Comparison of ENCODE assay signal across 8 cellular contexts in the genomic region with DNA sequence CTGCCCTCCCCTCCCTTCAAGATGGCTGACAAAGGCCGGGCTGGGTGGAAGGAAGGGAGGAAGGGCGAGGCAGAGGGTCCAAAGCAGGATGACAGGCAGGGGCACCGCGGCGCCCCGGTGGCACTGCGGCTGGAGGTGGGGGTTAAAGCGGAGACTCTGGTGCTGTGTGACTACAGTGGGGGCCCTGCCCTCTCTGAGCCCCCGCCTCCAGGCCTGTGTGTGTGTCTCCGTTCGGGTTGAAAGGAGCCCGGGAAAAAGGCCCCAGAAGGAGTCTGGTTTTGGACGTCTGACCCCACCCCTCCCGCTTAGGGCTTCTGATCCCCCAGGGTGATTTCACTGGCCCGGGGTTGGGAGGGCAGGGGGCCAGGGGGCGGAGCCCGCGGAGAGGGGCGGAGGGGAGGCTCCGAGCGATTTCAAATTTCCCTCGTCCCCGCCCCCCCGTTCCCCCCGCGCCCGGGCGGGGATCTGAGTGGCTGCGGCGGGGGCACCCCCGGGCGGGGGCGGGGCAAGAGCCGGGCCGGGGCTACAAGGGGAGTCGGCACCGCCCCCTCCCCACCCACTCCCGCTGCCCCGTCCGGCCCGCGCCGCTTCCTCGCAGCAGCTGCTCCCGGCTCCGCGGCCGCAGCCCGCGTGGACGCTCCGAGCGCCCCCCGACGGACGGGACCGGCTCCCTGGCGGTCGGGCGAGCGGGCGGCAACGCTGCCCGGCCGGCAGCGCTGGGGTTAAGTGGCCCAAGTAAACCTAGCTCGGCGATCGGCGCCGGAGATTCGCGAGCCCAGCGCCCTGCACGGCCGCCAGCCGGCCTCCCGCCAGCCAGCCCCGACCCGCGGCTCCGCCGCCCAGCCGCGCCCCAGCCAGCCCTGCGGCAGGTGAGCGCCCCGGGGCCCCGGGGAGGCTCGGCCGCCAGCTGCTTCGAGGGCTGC. TPM values are rescaled to one million over a fixed set of nuclear protein-coding genes. Genes with fewer than 3 reads are reported as not detected.
DNase-seq lines count a peak whose midpoint lies in the region; ATAC-seq and TF ChIP-seq lines count a peak whose summit lies in the region.

Gene DNMT3B (plus strand): TSS at position 555 of the 923 bp plus-strand sequence. CDS start 17,939 bp downstream, outside the sequence.

- peak within 1 kb of the TSS; percentile 85 for H3K4me2 ChIP-seq in Loucy (ENCODE audit: low read depth, low read length, poor library complexity, severe bottlenecking)
- peak within 1 kb of the TSS; percentile 83 for H3K4me2 ChIP-seq in SU-DHL-6 (ENCODE audit: low read depth, low read length, poor library complexity, severe bottlenecking)

- H3K79me2 ChIP-seq in Loucy (ENCODE audit: insufficient read depth, low read length), result peaks cover 48% of the 10 kb centered on the region
- peaks cover 3% of the 10 kb centered on the region; the same call in 1 of the 2 replicates for H3K79me2 ChIP-seq in SU-DHL-6 (ENCODE audit: insufficient read depth, low read length)

- H4K20me1 ChIP-seq in Loucy (ENCODE audit: insufficient read depth, low read length, poor library complexity, severe bottlenecking), result peaks cover 28% of the 10 kb centered on the region
- no peaks in the 10 kb centered on the region for H4K20me1 ChIP-seq in SU-DHL-6 (ENCODE audit: low read depth, low read length)

- H3K27me3 Mint-ChIP-seq in activated naive CD8-positive, alpha-beta T cell treated with anti-CD3 and anti-CD28 coated beads, Interleukin-2, amount 50 U/mL, for 24 hours, result peaks cover 17% of the 10 kb centered on the region

- H3K9ac ChIP-seq in Loucy (ENCODE audit: low read depth, low read length, poor library complexity, severe bottlenecking), result peak within 1 kb of the TSS; percentile 95
- peak within 1 kb of the TSS; percentile 73 for H3K9ac ChIP-seq in SU-DHL-6 (ENCODE audit: low read length)

- under 1% methylated on average over 37 of the region's 92 CpGs for WGBS in prostate gland

- H3K9me3 ChIP-seq in Loucy (ENCODE audit: insufficient read depth, low read depth, low read length) (no peaks in the 10 kb centered on the region), SU-DHL-6 (ENCODE audit: insufficient read depth, low read length) (no peaks in the 10 kb centered on the region), left ventricle myocardium inferior (replicated peaks) (no peaks in the 10 kb centered on the region), prostate gland (no peaks in the 10 kb centered on the region), uterus (no peaks in the 10 kb centered on the region)

- H3K4me1 ChIP-seq in Loucy (ENCODE audit: insufficient read depth, low read length, poor library complexity, severe bottlenecking) (peaks cover 26% of the 10 kb centered on the region), left ventricle myocardium inferior (peaks cover 24% of the 10 kb centered on the region), prostate gland (replicated peaks) (peaks cover 2% of the 10 kb centered on the region), uterus (peaks cover 0 to 4% of the 10 kb centered on the region in 2 donors)

- TF ChIP-seq POLR2A in prostate gland (IDR thresholded peaks at IDR 0.05) (peak; percentile 29), uterus (IDR thresholded peaks at IDR 0.05) (peak in 1 of 2 donors; percentile 22)

- no peaks in the 10 kb centered on the region for H3K36me3 Mint-ChIP-seq in activated naive CD8-positive, alpha-beta T cell treated with anti-CD3 and anti-CD28 coated beads, Interleukin-2, amount 50 U/mL, for 24 hours (ENCODE audit: low read depth)

- H3K27ac Mint-ChIP-seq in activated naive CD8-positive, alpha-beta T cell treated with anti-CD3 and anti-CD28 coated beads, Interleukin-2, amount 50 U/mL, for 24 hours, result peak within 1 kb of the TSS; percentile 67

- no peak within 1 kb of the TSS for H3K27ac ChIP-seq in SU-DHL-6 (ENCODE audit: low read depth, low read length)
- no peak within 1 kb of the TSS for H3K27ac ChIP-seq in left ventricle myocardium inferior (replicated peaks)
- peak within 1 kb of the TSS in 1 of 2 donors; percentile 14 for H3K27ac ChIP-seq in prostate gland
- no peak within 1 kb of the TSS for H3K27ac ChIP-seq in uterus

- H2AFZ ChIP-seq in Loucy (ENCODE audit: low read length), result peak within 1 kb of the TSS; percentile 67; the same call in 1 of the 2 replicates
- peak within 1 kb of the TSS; percentile 90 for H2AFZ ChIP-seq in SU-DHL-6 (ENCODE audit: low read depth, low read length, severe bottlenecking)

- H3K4me3 ChIP-seq in Loucy (ENCODE audit: low read length, poor library complexity, severe bottlenecking) (peak within 1 kb of the TSS; percentile 84), SU-DHL-6 (ENCODE audit: insufficient read depth, low read length, poor library complexity, severe bottlenecking) (peak within 1 kb of the TSS; percentile 82), left ventricle myocardium inferior (peak within 1 kb of the TSS; percentile 77), prostate gland (peak within 1 kb of the TSS; percentile 69 to 86), uterus (peak within 1 kb of the TSS; percentile 57 to 77)

- peak; percentile 69 for DNase-seq in DMS153 treated with DMSO at 0.1 percent for 48 hours (lab: John Stamatoyannopoulos, UW; ENCODE audit: unreplicated experiment)
- DNase-seq in activated naive CD8-positive, alpha-beta T cell treated with anti-CD3 and anti-CD28 coated beads, Interleukin-2, amount 50 U/mL, for 24 hours, result peak; percentile 78
- peak; percentile 83 for DNase-seq in left ventricle myocardium inferior
- DNase-seq in prostate gland (ENCODE audit: low spot score), result peak; percentile 69
- DNase-seq in uterus, result peak; percentile 73 to 78

- H3K36me3 ChIP-seq in Loucy (ENCODE audit: insufficient read depth, low read length) (no peaks in the 10 kb centered on the region), SU-DHL-6 (ENCODE audit: low read length) (no peaks in the 10 kb centered on the region), left ventricle myocardium inferior (no peaks in the 10 kb centered on the region), prostate gland (no peaks in the 10 kb centered on the region), uterus (no peaks in the 10 kb centered on the region)

- H3K27me3 ChIP-seq in Loucy (ENCODE audit: insufficient read depth, low read length, poor library complexity, severe bottlenecking) (no peaks in the 10 kb centered on the region), SU-DHL-6 (ENCODE audit: low read length) (no peaks in the 10 kb centered on the region), left ventricle myocardium inferior (ENCODE audit: low read depth) (no peaks in the 10 kb centered on the region), prostate gland (replicated peaks; ENCODE audit: insufficient read depth) (no peaks in the 10 kb centered on the region), uterus (no peaks in the 10 kb centered on the region)

- peak within 1 kb of the TSS; percentile 76 for H3K4me3 Mint-ChIP-seq in activated naive CD8-positive, alpha-beta T cell treated with anti-CD3 and anti-CD28 coated beads, Interleukin-2, amount 50 U/mL, for 24 hours

- H3K9me2 ChIP-seq in Loucy (replicated peaks; ENCODE audit: low read depth, low read length) (no peaks in the 10 kb centered on the region), SU-DHL-6 (replicated peaks; ENCODE audit: insufficient read depth, low read length) (no peaks in the 10 kb centered on the region)

- peak; percentile 33 for TF ChIP-seq CTCF in Loucy (conservative IDR thresholded peaks at IDR 0.05; ENCODE audit: low read length)
- no peak for TF ChIP-seq CTCF in SU-DHL-6 (IDR thresholded peaks at IDR 0.05; ENCODE audit: insufficient read depth, low read length, poor library complexity, severe bottlenecking)
- TF ChIP-seq CTCF in left ventricle myocardium inferior (IDR thresholded peaks at IDR 0.05; ENCODE audit: borderline replicate concordance), result peak; percentile 47
- peak in 1 of 4 experiments; percentile 31 for TF ChIP-seq CTCF in prostate gland (IDR thresholded peaks at IDR 0.05)
- TF ChIP-seq CTCF in uterus (IDR thresholded peaks at IDR 0.05), result peak in 2 of 4 experiments; percentile 31 to 35

- peak; percentile 44 for ATAC-seq in GM21619 (IDR thresholded peaks at IDR 0.05; ENCODE audit: unreplicated experiment)
- peak; percentile 65 for ATAC-seq in activated naive CD8-positive, alpha-beta T cell treated with anti-CD3 and anti-CD28 coated beads, Interleukin-2, amount 50 U/mL, for 24 hours

- H3F3A ChIP-seq in Loucy (ENCODE audit: low read depth) (peaks cover 4% of the 10 kb centered on the region; the same call in 1 of the 2 replicates), SU-DHL-6 (ENCODE audit: insufficient read depth) (peaks cover 7% of the 10 kb centered on the region; the same call in 1 of the 2 replicates)

- intact Hi-C loops in left ventricle myocardium inferior (cut with micrococcal nuclease), result no loop called here
- intact Hi-C loops in prostate gland (cut with DNase I), result no loop called here
- intact Hi-C loops in uterus (cut with DNase I; ENCODE audit: low total_unique reads), result no loop called here

- H3K4me1 Mint-ChIP-seq in activated naive CD8-positive, alpha-beta T cell treated with anti-CD3 and anti-CD28 coated beads, Interleukin-2, amount 50 U/mL, for 24 hours, result peaks cover 6% of the 10 kb centered on the region

- H3K9me3 Mint-ChIP-seq in activated naive CD8-positive, alpha-beta T cell treated with anti-CD3 and anti-CD28 coated beads, Interleukin-2, amount 50 U/mL, for 24 hours, result no peaks in the 10 kb centered on the region

RNA-seq across cellular contexts. Expression of gene DNMT3B, which starts in this region (rescaled TPM):
- total RNA-seq in left ventricle myocardium inferior, result 0.49 TPM
- 10 to 100 TPM in 1 of 2 donors, under 1 TPM in 1; 0.41 to 11.5 TPM for total RNA-seq in prostate gland
- total RNA-seq in uterus, result 1 to 10 TPM in 2 of 4 donors, under 1 TPM in 2; 0.26 to 5.0 (median 1.2) TPM

Comparison
In these comparisons a context has a peak if more than half of its experiments do, and no peak if none do; other contexts are left out.
1. Peak in DNase-seq and H3K4me3 ChIP-seq in left ventricle myocardium inferior; RNA of the gene not detected or under 1 TPM.